In genomic region chr6:64467656-64468055, GRCh38 we compare ENCODE assay signal across 24 cellular contexts.
DNase-seq lines count a peak whose midpoint lies in the region; ATAC-seq and TF ChIP-seq lines count a peak whose summit lies in the region.
"Had no signal": no experiment of that assay in that cellular context is flagged by ENCODE, and none has a peak within 500 bp of the region (broad histone marks: within the 10 kb centered on the region; RNA-seq: fewer than 3 reads in every experiment).

No MANE protein-coding gene starts in this region.

- H3K27ac ChIP-seq in right atrium auricular region (no peak overlapping the region), neuronal stem cell (replicated peaks; ENCODE audit: low read length) (no peak overlapping the region)
- H3K27ac ChIP-seq: A549; BLaER1 treated with 17β-estradiol and CSF1 and Interleukin-3, amounts not matched to agents 10 nM and 100 nM had no signal

- H3K27me3 Mint-ChIP-seq in endothelial cell (ENCODE audit: unreplicated experiment) = peaks cover 1% of the 10 kb centered on the region
- no peaks in the 10 kb centered on the region for H3K27me3 Mint-ChIP-seq in effector memory CD8-positive, alpha-beta T cell
- H3K27me3 Mint-ChIP-seq: CD4-positive, alpha-beta T cell had no signal

- H3K27me3 ChIP-seq in right atrium auricular region = no peaks in the 10 kb centered on the region
- no peaks in the 10 kb centered on the region for H3K27me3 ChIP-seq in neuronal stem cell (ENCODE audit: control insufficient read depth in 3 of 3, insufficient read depth in 3 of 3, low read depth in 1 of 3, low read length in 3 of 3)
- H3K27me3 ChIP-seq: BE2C; BLaER1 treated with 17β-estradiol and CSF1 and Interleukin-3, amounts not matched to agents 10 nM and 100 nM had no signal

- H3K36me3 ChIP-seq in right atrium auricular region (no peaks in the 10 kb centered on the region), neuronal stem cell (replicated peaks in 1 of 2; ENCODE audit: control insufficient read depth in 2 of 2, insufficient read depth in 2 of 2, low read length in 2 of 2) (no peaks in the 10 kb centered on the region)
- H3K36me3 ChIP-seq: BE2C; BLaER1 treated with 17β-estradiol and CSF1 and Interleukin-3, amounts not matched to agents 10 nM and 100 nM; HAP-1 had no signal

- whole genome bisulfite sequencing in neuronal stem cell (ENCODE audit: extremely low coverage in 2 of 2, insufficient read length in 2 of 2, insufficient replicate concordance in 1 of 2), 2 donors = no CpG with 5 or more reads among the region's 1 CpG

- no peak overlapping the region for H4K8ac ChIP-seq in neuronal stem cell (ENCODE audit: low read depth, low read length)

- H3K27ac Mint-ChIP-seq in stimulated activated effector memory CD8-positive, alpha-beta T cell treated with anti-CD3 and anti-CD28 coated beads, Interleukin-12 subunit alpha, Interleukin-12 subunit beta, amount 100 ng/mL, for 72 hours = no peak overlapping the region
- no peak overlapping the region for H3K27ac Mint-ChIP-seq in endothelial cell (ENCODE audit: unreplicated experiment)
- no peak overlapping the region for H3K27ac Mint-ChIP-seq in effector memory CD8-positive, alpha-beta T cell
- H3K27ac Mint-ChIP-seq: CD14-positive monocyte; CD4-positive, alpha-beta T cell; CD8-positive, alpha-beta memory T cell; HFFc6 had no signal

- no peak overlapping the region for H3K4me2 ChIP-seq in neuronal stem cell (ENCODE audit: insufficient read depth, low read length, poor library complexity, severe bottlenecking)
- H3K4me2 ChIP-seq: A549; BLaER1 treated with 17β-estradiol and CSF1 and Interleukin-3, amounts not matched to agents 10 nM and 100 nM had no signal

- H3K79me1 ChIP-seq in neuronal stem cell (ENCODE audit: low read depth, low read length) = no peaks in the 10 kb centered on the region

- no peak overlapping the region for H2BK12ac ChIP-seq in neuronal stem cell (ENCODE audit: low read length)

- peak; percentile 39 for DNase-seq in Right ventricle myocardium inferior (ENCODE audit: missing footprints)
- DNase-seq in right atrium auricular region (ENCODE audit: low spot score) = no peak
- DNase-seq in neuronal stem cell (ENCODE audit: low spot score) = no peak
- DNase-seq in stimulated activated effector memory CD8-positive, alpha-beta T cell treated with anti-CD3 and anti-CD28 coated beads, Interleukin-12 subunit alpha, Interleukin-12 subunit beta, amount 100 ng/mL, for 72 hours (ENCODE audit: low spot score in 2 of 2) = no peak
- no peak for DNase-seq in endothelial cell (ENCODE audit: low spot score)
- no peak for DNase-seq in effector memory CD8-positive, alpha-beta T cell
- DNase-seq: 8988T; ACHN; AML-193; BE2C; CD4-positive, alpha-beta T cell; CD8-positive, alpha-beta memory T cell; DMS 273 treated with DMSO at 0.1 percent for 48 hours; DMS79; EL; GDM1; GOT3; HFFc6 had no signal

- peak overlapping the region; percentile 12 for H3K23ac ChIP-seq in neuronal stem cell (ENCODE audit: low read depth, low read length, poor library complexity)

- no peak overlapping the region for H3K4me3 Mint-ChIP-seq in stimulated activated effector memory CD8-positive, alpha-beta T cell treated with anti-CD3 and anti-CD28 coated beads, Interleukin-12 subunit alpha, Interleukin-12 subunit beta, amount 100 ng/mL, for 72 hours
- H3K4me3 Mint-ChIP-seq in endothelial cell (ENCODE audit: unreplicated experiment) = no peak overlapping the region
- no peak overlapping the region for H3K4me3 Mint-ChIP-seq in effector memory CD8-positive, alpha-beta T cell
- H3K4me3 Mint-ChIP-seq: CD14-positive monocyte; CD4-positive, alpha-beta T cell; CD8-positive, alpha-beta memory T cell; HFFc6 had no signal

- H3K9ac ChIP-seq in neuronal stem cell (ENCODE audit: low read depth, low read length, poor library complexity) = no peak overlapping the region
- H3K9ac ChIP-seq: BLaER1 treated with 17β-estradiol and CSF1 and Interleukin-3, amounts not matched to agents 10 nM and 100 nM had no signal

- no peak overlapping the region for H3K14ac ChIP-seq in neuronal stem cell (ENCODE audit: low read length)

- H2BK5ac ChIP-seq in neuronal stem cell (ENCODE audit: low read length) = no peak overlapping the region

- H3K4me3 ChIP-seq in right atrium auricular region = no peak overlapping the region
- no peak overlapping the region for H3K4me3 ChIP-seq in neuronal stem cell (ENCODE audit: low read length in 2 of 2)
- H3K4me3 ChIP-seq: A549; BLaER1 treated with 17β-estradiol and CSF1 and Interleukin-3, amounts not matched to agents 10 nM and 100 nM; GM12878; HAP-1 had no signal

- no peaks in the 10 kb centered on the region for H3K4me1 ChIP-seq in right atrium auricular region
- H3K4me1 ChIP-seq in neuronal stem cell (ENCODE audit: control insufficient read depth in 2 of 2, insufficient read depth in 1 of 2, low read depth in 1 of 2, low read length in 2 of 2) = no peaks in the 10 kb centered on the region
- H3K4me1 ChIP-seq: A549; BE2C; BLaER1 treated with 17β-estradiol and CSF1 and Interleukin-3, amounts not matched to agents 10 nM and 100 nM; HAP-1 had no signal

- H3K4me1 Mint-ChIP-seq in stimulated activated effector memory CD8-positive, alpha-beta T cell treated with anti-CD3 and anti-CD28 coated beads, Interleukin-12 subunit alpha, Interleukin-12 subunit beta, amount 100 ng/mL, for 72 hours = no peaks in the 10 kb centered on the region
- H3K4me1 Mint-ChIP-seq in endothelial cell (ENCODE audit: unreplicated experiment) = no peaks in the 10 kb centered on the region
- H3K4me1 Mint-ChIP-seq in effector memory CD8-positive, alpha-beta T cell (ENCODE audit: low read depth in 2 of 2) = no peaks in the 10 kb centered on the region
- H3K4me1 Mint-ChIP-seq: CD14-positive monocyte; CD8-positive, alpha-beta memory T cell had no signal

- H3K9me3 ChIP-seq in right atrium auricular region (peaks cover 0 to 28% of the 10 kb centered on the region in 2 donors), neuronal stem cell (replicated peaks in 1 of 2; ENCODE audit: control insufficient read depth in 2 of 2, insufficient read depth in 1 of 2, low read depth in 1 of 2, low read length in 2 of 2) (peaks cover 0 to 2% of the 10 kb centered on the region in 2 donors)
- H3K9me3 ChIP-seq: A549, BE2C, HAP-1 had no signal

- no peak overlapping the region for H2AK5ac ChIP-seq in neuronal stem cell (ENCODE audit: low read depth, low read length)

- intact Hi-C loops in Right ventricle myocardium inferior (cut with DNase I) = no loop called here

- H3K9me3 Mint-ChIP-seq in stimulated activated effector memory CD8-positive, alpha-beta T cell treated with anti-CD3 and anti-CD28 coated beads, Interleukin-12 subunit alpha, Interleukin-12 subunit beta, amount 100 ng/mL, for 72 hours = peaks cover 17% of the 10 kb centered on the region
- H3K9me3 Mint-ChIP-seq in endothelial cell (ENCODE audit: unreplicated experiment) = peaks cover 5% of the 10 kb centered on the region
- peaks cover 15 to 29% of the 10 kb centered on the region in 2 donors for H3K9me3 Mint-ChIP-seq in effector memory CD8-positive, alpha-beta T cell

- peak overlapping the region; percentile 20 for H3K18ac ChIP-seq in neuronal stem cell (ENCODE audit: low read length)

- TF ChIP-seq CTCF in right atrium auricular region (IDR thresholded peaks at IDR 0.05) (no peak), endothelial cell (IDR thresholded peaks at IDR 0.05; ENCODE audit: unreplicated experiment) (no peak)

- H2BK15ac ChIP-seq in neuronal stem cell (ENCODE audit: low read length) = no peak overlapping the region

- H2AFZ ChIP-seq in neuronal stem cell (ENCODE audit: low read length) = no peak overlapping the region

- no peaks in the 10 kb centered on the region for H3K36me3 Mint-ChIP-seq in stimulated activated effector memory CD8-positive, alpha-beta T cell treated with anti-CD3 and anti-CD28 coated beads, Interleukin-12 subunit alpha, Interleukin-12 subunit beta, amount 100 ng/mL, for 72 hours
- no peaks in the 10 kb centered on the region for H3K36me3 Mint-ChIP-seq in endothelial cell (ENCODE audit: low read depth, unreplicated experiment)
- no peaks in the 10 kb centered on the region for H3K36me3 Mint-ChIP-seq in effector memory CD8-positive, alpha-beta T cell (ENCODE audit: insufficient read depth)
- H3K36me3 Mint-ChIP-seq: CD14-positive monocyte; CD8-positive, alpha-beta memory T cell had no signal

- peak overlapping the region; percentile 37 for H3K4ac ChIP-seq in neuronal stem cell (ENCODE audit: low read length)

- no peak for ATAC-seq in Right ventricle myocardium inferior
- peak; percentile 32 for ATAC-seq in stimulated activated effector memory CD8-positive, alpha-beta T cell treated with anti-CD3 and anti-CD28 coated beads, Interleukin-12 subunit alpha, Interleukin-12 subunit beta, amount 100 ng/mL, for 72 hours
- no peak for ATAC-seq in effector memory CD8-positive, alpha-beta T cell (replicated peaks)
- no peak for ATAC-seq in GM21737 (IDR thresholded peaks at IDR 0.05; ENCODE audit: unreplicated experiment)
- ATAC-seq: A549, GM12878 had no signal

- H2BK120ac ChIP-seq in neuronal stem cell (ENCODE audit: low read depth, low read length) = no peak overlapping the region

- H4K91ac ChIP-seq in neuronal stem cell (ENCODE audit: low read depth, low read length, poor library complexity) = no peak overlapping the region
